In the genomic region with DNA sequence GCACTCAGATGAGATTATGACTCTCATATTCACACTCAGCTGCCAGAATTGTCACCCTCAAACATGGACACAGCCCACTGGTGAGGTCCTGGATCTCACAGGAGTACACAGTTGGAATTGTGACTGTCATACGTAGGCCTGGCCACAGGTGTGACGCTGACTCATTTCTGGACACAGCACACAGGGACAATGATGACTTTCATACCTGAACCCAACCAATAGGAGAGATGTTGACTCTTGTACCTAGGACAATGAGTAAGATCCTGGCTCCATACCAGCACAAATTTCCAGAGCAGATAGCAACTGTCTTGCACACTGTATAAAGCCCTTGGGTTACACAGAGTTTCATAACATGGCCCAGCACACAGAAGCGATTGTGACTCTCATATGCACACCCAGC, we compare ENCODE assay signal across 23 cellular contexts.
"Had no signal": no experiment of that assay in that cellular context is flagged by ENCODE, and none has a peak within 500 bp of the region (broad histone marks: within the 10 kb centered on the region; RNA-seq: fewer than 3 reads in every experiment).

No MANE protein-coding gene starts in this region.

- H3K9me3 ChIP-seq: esophagus muscularis mucosa, left ventricle myocardium inferior, tibial artery had no signal

- H3K4me2 ChIP-seq: hepatocyte had no signal

- H2AFZ ChIP-seq: hepatocyte, parathyroid adenoma had no signal

- H3K79me2 ChIP-seq: hepatocyte, parathyroid adenoma had no signal

- DNase-seq: activated CD4-positive, alpha-beta memory T cell treated with anti-CD3 and anti-CD28 coated beads for 36 hours; activated CD4-positive, alpha-beta T cell treated with anti-CD3 and anti-CD28 coated beads for 4 hours; activated naive CD4-positive, alpha-beta T cell treated with anti-CD3 and anti-CD28 coated beads, Interleukin-2, amount 10 ng/mL, durations not matched to agents 7 days and 5 days; activated naive CD8-positive, alpha-beta T cell treated with anti-CD3 and anti-CD28 coated beads, Interleukin-2, amount 50 U/mL, for 24 hours; activated T-cell treated with anti-CD3 and anti-CD28 coated beads, Interleukin-2, amount 50 U/mL, for 48 hours; anterior cingulate cortex; central memory CD4-positive, alpha-beta T cell; dermis blood vessel endothelial cell; effector CD8-positive, alpha-beta T cell; glutamatergic neuron; immature natural killer cell; left ventricle myocardium inferior; small intestine; stimulated activated CD4-positive, alpha-beta T cell treated with anti-CD3 and anti-CD28 coated beads, Interleukin-2, amount 100 ng/mL, for 24 hours; stimulated activated naive CD8-positive, alpha-beta T cell treated with anti-CD3 and anti-CD28 coated beads, Interleukin-15, amount 100 ng/mL, for 72 hours; T-helper 9 cell; tibial artery had no signal

- H3K4me3 ChIP-seq: esophagus muscularis mucosa, hepatocyte, left ventricle myocardium inferior, tibial artery had no signal

- H3K27ac ChIP-seq: esophagus muscularis mucosa, hepatocyte, left ventricle myocardium inferior, parathyroid adenoma, tibial artery had no signal

- H3K27me3 ChIP-seq: esophagus muscularis mucosa, hepatocyte, tibial artery had no signal

- H3K36me3 ChIP-seq: esophagus muscularis mucosa, left ventricle myocardium inferior, tibial artery had no signal

- H3K9ac ChIP-seq: parathyroid adenoma had no signal

- H3K4me1 ChIP-seq: esophagus muscularis mucosa, left ventricle myocardium inferior, parathyroid adenoma, tibial artery had no signal

- ATAC-seq: activated naive CD8-positive, alpha-beta T cell treated with anti-CD3 and anti-CD28 coated beads, Interleukin-2, amount 50 U/mL, for 24 hours; sciatic nerve; stimulated activated effector memory CD8-positive, alpha-beta T cell treated with anti-CD3 and anti-CD28 coated beads, Interleukin-12 subunit alpha, Interleukin-12 subunit beta, amount 100 ng/mL, for 72 hours; stimulated activated naive CD8-positive, alpha-beta T cell treated with anti-CD3 and anti-CD28 coated beads, Interleukin-15, amount 100 ng/mL, for 72 hours; WTC11 had no signal
